ENCODE assay signal across 1 cellular context in the genomic region with DNA sequence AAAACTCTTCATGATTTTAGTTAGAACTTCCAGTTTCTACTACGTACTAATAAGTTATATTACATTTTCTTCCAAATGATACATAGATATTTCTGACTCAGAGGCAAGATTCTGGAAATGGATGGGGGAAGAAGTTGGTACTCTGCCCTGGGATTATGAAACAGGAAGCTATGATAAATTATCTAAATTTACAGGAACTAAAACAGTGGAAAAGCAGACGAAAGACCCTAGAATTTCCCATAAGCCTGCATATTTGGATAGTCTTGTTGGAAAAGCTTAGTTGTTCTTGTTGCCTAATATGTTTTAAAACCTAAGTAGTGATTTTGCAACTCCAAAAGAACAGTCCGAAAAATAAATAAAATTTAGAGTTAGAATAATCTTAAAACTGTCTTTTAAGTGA.
A peak's percentile ranks its signal among the peaks of the same experiment; 100 is the strongest.
TF ChIP-seq lines count a peak whose summit lies in the region.

No MANE protein-coding gene starts in this region.

TF ChIP-seq in endothelial cell of umbilical vein, 7 proteins besides CTCF, POLR2A, EP300 and RAD21:
- TF ChIP-seq MYC (IDR thresholded peaks at IDR 0.05; ENCODE audit: low read depth, low read length) (no peak), JUN (IDR thresholded peaks at IDR 0.05; ENCODE audit: borderline replicate concordance, insufficient read depth, insufficient read length, low read depth) (no peak), FOS (IDR thresholded peaks at IDR 0.05; ENCODE audit: borderline replicate concordance, insufficient read depth, low read length) (peak; percentile 31)
